In the genomic region with DNA sequence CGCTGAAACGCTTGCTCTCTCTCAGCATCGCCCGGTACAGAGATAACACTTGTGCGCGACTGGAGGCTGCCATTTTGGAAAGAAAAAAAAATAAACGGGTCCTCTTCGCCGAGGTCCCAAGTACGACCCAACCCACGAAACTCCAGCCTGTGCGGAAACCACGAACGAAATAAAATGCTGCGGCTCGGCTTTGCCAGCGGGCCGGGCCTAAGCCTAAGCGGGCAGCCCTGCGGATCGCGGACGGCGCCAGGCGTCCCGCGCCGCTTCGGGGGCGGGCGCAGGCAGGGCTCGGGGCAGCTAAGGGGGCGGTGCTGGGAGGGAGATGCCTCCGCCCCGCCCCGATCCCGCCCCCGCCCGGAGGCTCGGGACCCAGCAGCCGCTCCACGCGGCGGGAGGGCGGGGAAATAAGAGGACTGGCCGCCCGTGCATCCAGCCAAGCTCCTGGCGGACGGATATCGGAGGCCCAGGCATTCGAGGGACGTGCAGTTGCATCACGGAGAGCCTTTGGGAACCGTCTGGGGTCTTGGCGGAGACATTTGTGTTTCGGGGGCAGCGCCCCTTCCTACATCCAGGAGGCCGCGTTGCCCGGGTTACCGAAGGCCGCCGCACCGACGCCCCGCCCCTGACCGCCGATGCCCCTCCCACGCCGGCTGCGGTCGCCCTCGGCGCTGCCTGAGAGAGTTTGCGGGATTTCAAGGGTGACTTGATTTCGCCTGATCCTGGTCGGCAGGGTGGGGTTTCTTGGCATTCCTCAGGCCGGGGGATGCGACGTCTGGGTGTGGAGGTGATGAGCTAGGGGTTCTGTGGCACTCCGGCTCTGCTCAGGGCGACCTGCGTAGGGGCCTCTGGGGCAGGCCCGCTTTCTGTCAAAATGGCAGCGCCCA, we compare ENCODE assay signal across 8 cellular contexts. TPM values are rescaled to one million over a fixed set of nuclear protein-coding genes. Genes with fewer than 3 reads are reported as not detected.
DNase-seq lines count a peak whose midpoint lies in the region; ATAC-seq and TF ChIP-seq lines count a peak whose summit lies in the region.

A gene (plus strand): TSS at position 853 of the 884 bp plus-strand sequence.
A gene (minus strand): TSS at position 290 of the 884 bp plus-strand sequence. CDS start 217 bp downstream, at position 73.

- no peak; the same call in 1 of the 2 replicates for TF ChIP-seq EP300 in Ishikawa (IDR thresholded peaks at IDR 0.05; ENCODE audit: borderline replicate concordance)

- peak; percentile 48 for TF ChIP-seq POLR2A in erythroblast (IDR thresholded peaks at IDR 0.05; ENCODE audit: low read length)

- H3K9me3 Mint-ChIP-seq in activated T-cell treated with anti-CD3 and anti-CD28 coated beads, Interleukin-2, amount 50 U/mL, for 24 hours = no peaks in the 10 kb centered on the region

- peaks cover 58% of the 10 kb centered on the region for H3K36me3 Mint-ChIP-seq in activated T-cell treated with anti-CD3 and anti-CD28 coated beads, Interleukin-2, amount 50 U/mL, for 24 hours (ENCODE audit: low read depth)

- peak within 1 kb of the TSS; percentile 86 for H3K9ac ChIP-seq in mucosa of stomach (ENCODE audit: low read length)

- peak within 1 kb of the TSS; percentile 97 for H3K4me3 Mint-ChIP-seq in activated T-cell treated with anti-CD3 and anti-CD28 coated beads, Interleukin-2, amount 50 U/mL, for 24 hours

- ATAC-seq in GM21619 (IDR thresholded peaks at IDR 0.05; ENCODE audit: unreplicated experiment) = peak; percentile 71

- peaks cover 57% of the 10 kb centered on the region for H3K4me1 Mint-ChIP-seq in activated T-cell treated with anti-CD3 and anti-CD28 coated beads, Interleukin-2, amount 50 U/mL, for 24 hours (ENCODE audit: low read depth)

- H3K9me3 ChIP-seq in mucosa of stomach (ENCODE audit: control insufficient read depth, low read length) = no peaks in the 10 kb centered on the region

- no peaks in the 10 kb centered on the region for H3K27me3 ChIP-seq in mucosa of stomach (ENCODE audit: control insufficient read depth, insufficient read depth, low read length)

- no peak for TF ChIP-seq RAD21 in Ishikawa (IDR thresholded peaks at IDR 0.05; ENCODE audit: low read depth)

- H3K4me1 ChIP-seq in mucosa of stomach (ENCODE audit: control insufficient read depth, insufficient read depth, low read length) = peaks cover 8% of the 10 kb centered on the region

- peak within 1 kb of the TSS; percentile 67 for H3K4me3 ChIP-seq in mucosa of stomach (ENCODE audit: low read length)

- DNase-seq in DMS153 (lab: John Stamatoyannopoulos, UW) (peak; percentile 38), erythroblast (lab: John Stamatoyannopoulos, UW) (peak; percentile 94 to 97)
- DNase-seq in activated T-cell treated with anti-CD3 and anti-CD28 coated beads, Interleukin-2, amount 50 U/mL, for 24 hours = peak; percentile 98
- DNase-seq in stimulated activated CD8-positive, alpha-beta memory T cell treated with anti-CD3 and anti-CD28 coated beads, Interleukin-4, amount 100 ng/mL, for 48 hours = peak; percentile 92

- no peaks in the 10 kb centered on the region for H3K27me3 Mint-ChIP-seq in activated T-cell treated with anti-CD3 and anti-CD28 coated beads, Interleukin-2, amount 50 U/mL, for 24 hours

- peak within 1 kb of the TSS; percentile 100 for H3K27ac Mint-ChIP-seq in activated T-cell treated with anti-CD3 and anti-CD28 coated beads, Interleukin-2, amount 50 U/mL, for 24 hours

- no peaks in the 10 kb centered on the region for H3K36me3 ChIP-seq in mucosa of stomach (ENCODE audit: control insufficient read depth, insufficient read depth, low read length)

TF ChIP-seq in Ishikawa, 13 proteins besides CTCF, POLR2A, EP300 and RAD21 (continues in another document):
- TF ChIP-seq ZBTB7A (IDR thresholded peaks at IDR 0.05; ENCODE audit: low read depth) (no peak), CEBPB (IDR thresholded peaks at IDR 0.05) (no peak), YY1 (IDR thresholded peaks at IDR 0.05; ENCODE audit: low read depth) (peak; percentile 98), TCF12 (IDR thresholded peaks at IDR 0.05; ENCODE audit: low read depth) (peak; percentile 40; the same call in 1 of the 2 replicates), CREB1 (IDR thresholded peaks at IDR 0.05; ENCODE audit: low read depth) (no peak), TEAD4 (IDR thresholded peaks at IDR 0.05) (no peak), FOXM1 (IDR thresholded peaks at IDR 0.05; ENCODE audit: borderline replicate concordance, low read depth) (0 out of 2 replicates have a peak, but pooled peaks have one; percentile 40)
- TF ChIP-seq, protein P1, sequence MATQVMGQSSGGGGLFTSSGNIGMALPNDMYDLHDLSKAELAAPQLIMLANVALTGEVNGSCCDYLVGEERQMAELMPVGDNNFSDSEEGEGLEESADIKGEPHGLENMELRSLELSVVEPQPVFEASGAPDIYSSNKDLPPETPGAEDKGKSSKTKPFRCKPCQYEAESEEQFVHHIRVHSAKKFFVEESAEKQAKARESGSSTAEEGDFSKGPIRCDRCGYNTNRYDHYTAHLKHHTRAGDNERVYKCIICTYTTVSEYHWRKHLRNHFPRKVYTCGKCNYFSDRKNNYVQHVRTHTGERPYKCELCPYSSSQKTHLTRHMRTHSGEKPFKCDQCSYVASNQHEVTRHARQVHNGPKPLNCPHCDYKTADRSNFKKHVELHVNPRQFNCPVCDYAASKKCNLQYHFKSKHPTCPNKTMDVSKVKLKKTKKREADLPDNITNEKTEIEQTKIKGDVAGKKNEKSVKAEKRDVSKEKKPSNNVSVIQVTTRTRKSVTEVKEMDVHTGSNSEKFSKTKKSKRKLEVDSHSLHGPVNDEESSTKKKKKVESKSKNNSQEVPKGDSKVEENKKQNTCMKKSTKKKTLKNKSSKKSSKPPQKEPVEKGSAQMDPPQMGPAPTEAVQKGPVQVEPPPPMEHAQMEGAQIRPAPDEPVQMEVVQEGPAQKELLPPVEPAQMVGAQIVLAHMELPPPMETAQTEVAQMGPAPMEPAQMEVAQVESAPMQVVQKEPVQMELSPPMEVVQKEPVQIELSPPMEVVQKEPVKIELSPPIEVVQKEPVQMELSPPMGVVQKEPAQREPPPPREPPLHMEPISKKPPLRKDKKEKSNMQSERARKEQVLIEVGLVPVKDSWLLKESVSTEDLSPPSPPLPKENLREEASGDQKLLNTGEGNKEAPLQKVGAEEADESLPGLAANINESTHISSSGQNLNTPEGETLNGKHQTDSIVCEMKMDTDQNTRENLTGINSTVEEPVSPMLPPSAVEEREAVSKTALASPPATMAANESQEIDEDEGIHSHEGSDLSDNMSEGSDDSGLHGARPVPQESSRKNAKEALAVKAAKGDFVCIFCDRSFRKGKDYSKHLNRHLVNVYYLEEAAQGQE (IDR thresholded peaks at IDR 0.05; ENCODE audit: low read depth) = no peak
- TF ChIP-seq, protein P2, sequence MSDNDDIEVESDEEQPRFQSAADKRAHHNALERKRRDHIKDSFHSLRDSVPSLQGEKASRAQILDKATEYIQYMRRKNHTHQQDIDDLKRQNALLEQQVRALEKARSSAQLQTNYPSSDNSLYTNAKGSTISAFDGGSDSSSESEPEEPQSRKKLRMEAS (IDR thresholded peaks at IDR 0.05) = peak; percentile 76

TF ChIP-seq in PFSK-1, 5 proteins besides CTCF, POLR2A, EP300 and RAD21:
- peak; percentile 89; the same call in 1 of the 2 replicates for TF ChIP-seq SIN3A (IDR thresholded peaks at IDR 0.05; ENCODE audit: borderline replicate concordance, insufficient read depth, low read length)
- TF ChIP-seq POLR2AphosphoS5 (IDR thresholded peaks at IDR 0.05; ENCODE audit: low read depth, low read length) = no peak; the same call in 1 of the 2 replicates

RNA-seq across cellular contexts. Expression of the first gene that starts in this region (rescaled TPM):
- 17.0 TPM for polyA plus RNA-seq in PFSK-1 (2012; ENCODE audit: insufficient read length, low read depth)

RNA-seq across cellular contexts. Expression of the second gene that starts in this region (rescaled TPM):
- polyA plus RNA-seq in PFSK-1 (2012; ENCODE audit: insufficient read length, low read depth) = 20.6 TPM

Comparison
In these comparisons a context has a peak if more than half of its experiments do, and no peak if none do; other contexts are left out.
1. Peak in every context shown above with its lines: DNase-seq, ATAC-seq and H3K4me3 ChIP-seq.
2. DNase-seq: peak in every context shown above with its lines; median percentile 98 in activated T-cell treated with anti-CD3 and anti-CD28 coated beads, Interleukin-2, amount 50 U/mL, for 24 hours; 96 in erythroblast; 92 in stimulated activated CD8-positive, alpha-beta memory T cell treated with anti-CD3 and anti-CD28 coated beads, Interleukin-4, amount 100 ng/mL, for 48 hours; 38 in DMS153.